8 cellular contexts compared by ENCODE assay signal in genomic region chr7:101290177-101291037, GRCh38. TPM values are rescaled to one million over a fixed set of nuclear protein-coding genes. Genes with fewer than 3 reads are reported as not detected.
DNase-seq lines count a peak whose midpoint lies in the region; ATAC-seq and TF ChIP-seq lines count a peak whose summit lies in the region.
"Not testable (repeated sequence)": the region's sequence is repeated elsewhere in the genome, so short reads cannot be mapped to it uniquely, and the experiment has no call there.

No MANE protein-coding gene starts in this region.

- H3K36me3 ChIP-seq in MM.1S (replicated peaks; ENCODE audit: insufficient read depth, low read length); RWPE2 (ENCODE audit: low read depth); left lung; aorta (ENCODE audit: control insufficient read depth in 1 of 2, insufficient read depth in 2 of 2, low read length in 1 of 2): not testable (repeated sequence)

- H3K4me2 ChIP-seq in MM.1S (ENCODE audit: low read depth, low read length), result not testable (repeated sequence)

- peak; percentile 72 for ATAC-seq in RWPE2 (ENCODE audit: low read depth)
- ATAC-seq in left lung, result peak; percentile 74
- peak; percentile 51 for ATAC-seq in aorta (ENCODE audit: low FRiP score)

- not testable (repeated sequence) for H3K79me2 ChIP-seq in MM.1S (ENCODE audit: low read length)

- not testable (repeated sequence) for DNase-seq in GM12864 (ENCODE audit: low read depth); RWPE2 (ENCODE audit: low spot score)
- peak; percentile 34 for DNase-seq in MM.1S
- DNase-seq in activated T-cell treated with anti-CD3 and anti-CD28 coated beads for 4 hours, result peak; percentile 48
- peak; percentile 51 to 85 (median 75) for DNase-seq in dorsolateral prefrontal cortex
- DNase-seq in left lung, result peak in 1 of 2 donors; percentile 87
- DNase-seq in stimulated activated CD4-positive, alpha-beta T cell treated with anti-CD3 and anti-CD28 coated beads, Interleukin-15, amount 100 ng/mL, for 1 hour (ENCODE audit: low read depth in 1 of 2, low spot score in 1 of 2), result peak; percentile 15 to 47
- peak; percentile 65 to 86 for DNase-seq in aorta

- not testable (repeated sequence) for H3K4me3 ChIP-seq in GM12864 (ENCODE audit: low read depth, low read length); MM.1S (ENCODE audit: low read length); RWPE2 (ENCODE audit: severe bottlenecking); left lung; aorta (ENCODE audit: low read length in 2 of 2)
- H3K4me3 ChIP-seq in dorsolateral prefrontal cortex, result peak overlapping the region in 4 of 59 donors; percentile 7 to 36 (median 21)

- not testable (repeated sequence) for H3K4me1 ChIP-seq in MM.1S (ENCODE audit: low read length); RWPE2 (ENCODE audit: insufficient read depth, poor library complexity, severe bottlenecking); left lung; aorta (ENCODE audit: control insufficient read depth in 1 of 2, insufficient read depth in 2 of 2, low read length in 2 of 2)

- WGBS in aorta, 2 donors, result 19 to 24% methylated on average over 14 to 18 of the region's 18 CpGs

- H3K27me3 ChIP-seq in MM.1S (replicated peaks; ENCODE audit: insufficient read depth, low read length), result peaks cover 91% of the 10 kb centered on the region
- not testable (repeated sequence) for H3K27me3 ChIP-seq in RWPE2 (ENCODE audit: insufficient read depth, poor library complexity, severe bottlenecking); aorta (ENCODE audit: control insufficient read depth in 1 of 2, insufficient read depth in 2 of 2, low read length in 1 of 2)
- H3K27me3 ChIP-seq in dorsolateral prefrontal cortex, result peaks cover 0 to 42% (median 12%) of the 10 kb centered on the region in 45 donors
- H3K27me3 ChIP-seq in left lung, result peaks cover 9 to 57% of the 10 kb centered on the region in 2 donors

- not testable (repeated sequence) for H4K20me1 ChIP-seq in MM.1S (ENCODE audit: insufficient read depth, low read length)

- not testable (repeated sequence) for H3F3A ChIP-seq in MM.1S (ENCODE audit: insufficient read depth, low read length)

- H3K9me3 ChIP-seq in MM.1S (replicated peaks; ENCODE audit: insufficient read depth, low read length); RWPE2 (ENCODE audit: severe bottlenecking); left lung; aorta (ENCODE audit: control insufficient read depth, low read length): not testable (repeated sequence)

- H2AFZ ChIP-seq in MM.1S (ENCODE audit: low read length), result not testable (repeated sequence)

- H3K9ac ChIP-seq in MM.1S (ENCODE audit: low read length), result not testable (repeated sequence)

- H3K9me2 ChIP-seq in MM.1S (replicated peaks; ENCODE audit: insufficient read depth, low read length), result not testable (repeated sequence)

- H3K27ac ChIP-seq in MM.1S (ENCODE audit: low read length); RWPE2 (ENCODE audit: poor library complexity, severe bottlenecking); dorsolateral prefrontal cortex; left lung; aorta (ENCODE audit: low read depth in 1 of 2, low read length in 2 of 2): not testable (repeated sequence)

- TF ChIP-seq CTCF in GM12864 (IDR thresholded peaks at IDR 0.05; ENCODE audit: low read depth, low read length, missing control alignments) (peak; percentile 59), MM.1S (IDR thresholded peaks at IDR 0.05; ENCODE audit: low read length) (peak; percentile 59), RWPE2 (IDR thresholded peaks at IDR 0.05; ENCODE audit: poor library complexity, severe bottlenecking) (peak; percentile 84), dorsolateral prefrontal cortex (IDR thresholded peaks at IDR 0.05 in 54 of 56, conservative IDR thresholded peaks at IDR 0.05 in 2 of 56; ENCODE audit: low read depth in 1 of 56, partially characterized antibody in 56 of 56) (peak; percentile 55 to 84 (median 74)), left lung (IDR thresholded peaks at IDR 0.05) (peak; percentile 73 to 78)

- intact Hi-C loops in dorsolateral prefrontal cortex (cut with DNase I), result loop anchor here in 1 of 2 donors (2.0 kb wide), 1 partner anchor 146 kb away; no protein-coding TSS in a partner anchor
- intact Hi-C loops in left lung (cut with DNase I); aorta (cut with DNase I): not testable (repeated sequence)

RNA-seq across cellular contexts. Expression of gene IFT22, which starts 31.2 kb away (rescaled TPM):
- total RNA-seq in dorsolateral prefrontal cortex, result 10 to 100 TPM; 15.3 to 53.6 (median 33.7) TPM
- 10 to 100 TPM; 18.8 to 27.4 TPM for total RNA-seq in left lung
- total RNA-seq in aorta, result 10 to 100 TPM; 10.9 to 16.5 TPM
- polyA plus RNA-seq in aorta, result 10 to 100 TPM; 28.2 to 30.6 TPM

RNA-seq across cellular contexts. Expression of gene FIS1, which starts 45.5 kb away (rescaled TPM):
- 100 to 1,000 TPM; 134 to 359 (median 209) TPM for total RNA-seq in dorsolateral prefrontal cortex
- 100 to 1,000 TPM; 144 to 148 TPM for total RNA-seq in left lung
- total RNA-seq in aorta, result 100 to 1,000 TPM; 146 to 155 TPM
- polyA plus RNA-seq in aorta, result 100 to 1,000 TPM; 294 to 333 TPM

RNA-seq across cellular contexts. Expression of gene CLDN15, which starts 52.8 kb away (rescaled TPM):
- total RNA-seq in dorsolateral prefrontal cortex (10 to 100 TPM in 67 of 120 experiments, 1 to 10 TPM in 53; 4.4 to 39.9 (median 10.5) TPM), left lung (1 to 10 TPM; 7.6 to 8.4 TPM), aorta (10 to 100 TPM in 1 of 2 donors, 1 to 10 TPM in 1; 7.5 to 14.8 TPM)
- 10 to 100 TPM in 1 of 2 donors, 1 to 10 TPM in 1; 6.5 to 19.7 TPM for polyA plus RNA-seq in aorta
